ENCODE assay signal across 22 cellular contexts in genomic region chr2:144265654-144266053, GRCh38.
DNase-seq lines count a peak whose midpoint lies in the region; ATAC-seq, FAIRE-seq and TF ChIP-seq lines count a peak whose summit lies in the region.
"Had no signal": no experiment of that assay in that cellular context is flagged by ENCODE, and none has a peak within 500 bp of the region (broad histone marks: within the 10 kb centered on the region; RNA-seq: fewer than 3 reads in every experiment).

No MANE protein-coding gene starts in this region.

- intact Hi-C loops in activated CD4-positive, alpha-beta T cell treated with anti-CD3 and anti-CD28 coated beads for 36 hours (cut with DNase I, micrococcal nuclease), result loop anchor here in 1 of 2 experiments (5.0 kb wide), 1 partner anchor 57 kb away; no protein-coding TSS in a partner anchor
- intact Hi-C loops in adrenal gland (cut with DNase I), result no loop called here

- FAIRE-seq in GM12892 (lab: Jason Lieb, UNC), result peak; percentile 48
- FAIRE-seq: K562, RCC 7860 had no signal

- H4K5ac ChIP-seq in mesendoderm (ENCODE audit: low read length), result no peak overlapping the region

- H2BK120ac ChIP-seq in mesendoderm (ENCODE audit: low read depth, low read length), result no peak overlapping the region

- no peaks in the 10 kb centered on the region for H3K36me3 ChIP-seq in adrenal gland (replicated peaks in 1 of 2)
- no peaks in the 10 kb centered on the region for H3K36me3 ChIP-seq in mesendoderm (ENCODE audit: control insufficient read depth, insufficient read depth, low read length)

- peak overlapping the region; percentile 70 for H2AK5ac ChIP-seq in mesendoderm (ENCODE audit: low read length)

- WGBS in adrenal gland, 4 donors, result 91 to 99% (median 97%) methylated on average over 3 of the region's 3 CpGs
- WGBS in mesendoderm (ENCODE audit: extremely low coverage, insufficient coverage, low lambda C conversion rate), result no CpG with 5 or more reads among the region's 3 CpGs

- H3K36me3 Mint-ChIP-seq in activated CD4-positive, alpha-beta T cell treated with anti-CD3 and anti-CD28 coated beads for 36 hours (ENCODE audit: low read depth), result peaks cover 2% of the 10 kb centered on the region
- H3K36me3 Mint-ChIP-seq: CD14-positive monocyte had no signal

- H3K79me2 ChIP-seq in mesendoderm (ENCODE audit: control insufficient read depth, insufficient read depth, low read length), result no peaks in the 10 kb centered on the region

- ATAC-seq in activated CD4-positive, alpha-beta T cell treated with anti-CD3 and anti-CD28 coated beads for 36 hours, result peak; percentile 28
- no peak for ATAC-seq in GM21423 (IDR thresholded peaks at IDR 0.05; ENCODE audit: unreplicated experiment)
- no peak for ATAC-seq in GM21717 (IDR thresholded peaks at IDR 0.05; ENCODE audit: unreplicated experiment)
- ATAC-seq: K562, Right ventricle myocardium inferior had no signal

- H2BK5ac ChIP-seq in mesendoderm (ENCODE audit: low read length), result no peak overlapping the region

- no peaks in the 10 kb centered on the region for H3K9me3 ChIP-seq in adrenal gland (replicated peaks in 1 of 3)
- H3K9me3 ChIP-seq: Caco-2 had no signal

- peaks cover 3% of the 10 kb centered on the region for H3K79me1 ChIP-seq in mesendoderm (ENCODE audit: low read length)

- H3K4ac ChIP-seq in mesendoderm (ENCODE audit: low read depth, low read length), result no peak overlapping the region

- H3K4me1 ChIP-seq in adrenal gland (replicated peaks in 1 of 2), result peaks cover 14 to 40% of the 10 kb centered on the region in 2 donors
- H3K4me1 ChIP-seq in mesendoderm (ENCODE audit: control insufficient read depth, low read depth, low read length), result no peaks in the 10 kb centered on the region
- H3K4me1 ChIP-seq: Caco-2 had no signal

- H3K27ac ChIP-seq in adrenal gland, result peak overlapping the region in 3 of 5 donors; percentile 8 to 63 (median 21)
- no peak overlapping the region for H3K27ac ChIP-seq in mesendoderm (ENCODE audit: low read depth, low read length)
- H3K27ac ChIP-seq: 22Rv1 had no signal

- TF ChIP-seq POLR2A in GM12892 (IDR thresholded peaks at IDR 0.05; ENCODE audit: low read depth, low read length) (no peak), adrenal gland (IDR thresholded peaks at IDR 0.05) (no peak)

- peak overlapping the region; percentile 39 for H3K27ac Mint-ChIP-seq in activated CD4-positive, alpha-beta T cell treated with anti-CD3 and anti-CD28 coated beads for 36 hours
- H3K27ac Mint-ChIP-seq: CD14-positive monocyte had no signal

- no peaks in the 10 kb centered on the region for H3K27me3 Mint-ChIP-seq in activated CD4-positive, alpha-beta T cell treated with anti-CD3 and anti-CD28 coated beads for 36 hours

- no peak overlapping the region for H3K4me3 ChIP-seq in adrenal gland
- no peak overlapping the region for H3K4me3 ChIP-seq in mesendoderm (ENCODE audit: low read length)
- H3K4me3 ChIP-seq: K562 had no signal

- H3K56ac ChIP-seq in mesendoderm (ENCODE audit: low read length), result no peak overlapping the region

- POLR2A ChIA-PET in activated CD4-positive, alpha-beta T cell treated with anti-CD3 and anti-CD28 coated beads for 36 hours (lab: Charles Lee), result no interaction called here

- no peak overlapping the region for H3K18ac ChIP-seq in mesendoderm (ENCODE audit: low read length)

- no peaks in the 10 kb centered on the region for H3K27me3 ChIP-seq in adrenal gland
- no peaks in the 10 kb centered on the region for H3K27me3 ChIP-seq in mesendoderm (ENCODE audit: insufficient read depth, low read length, poor library complexity)

- H3K4me2 ChIP-seq in mesendoderm (ENCODE audit: low read length), result no peak overlapping the region

- peaks cover 36% of the 10 kb centered on the region for H3K4me1 Mint-ChIP-seq in activated CD4-positive, alpha-beta T cell treated with anti-CD3 and anti-CD28 coated beads for 36 hours

- H3K9me3 Mint-ChIP-seq in activated CD4-positive, alpha-beta T cell treated with anti-CD3 and anti-CD28 coated beads for 36 hours (ENCODE audit: low read depth), result no peaks in the 10 kb centered on the region

- DNase-seq in activated CD4-positive, alpha-beta T cell treated with anti-CD3 and anti-CD28 coated beads for 36 hours, result no peak
- no peak for DNase-seq in activated CD4-positive, alpha-beta T cell treated with anti-CD3 and anti-CD28 coated beads for 4 hours
- DNase-seq in GM12892 (ENCODE audit: insufficient read length), result no peak
- DNase-seq in adrenal gland, result no peak
- DNase-seq in mesendoderm, result no peak
- no peak for DNase-seq in HuH-7.5 (ENCODE audit: low spot score)
- DNase-seq: Caco-2; GDM1; GOT3; MV-4-11; NCI-H1694 treated with DMSO at 0.1 percent for 48 hours; NCI-H2107; NCI-H510A; NCI-H748 treated with DMSO at 0.1 percent for 48 hours; NK-92 treated with Interleukin-12 subunit alpha and Interleukin-12 subunit beta, amount 100 ng/mL, for 24 hours had no signal

- H3K23ac ChIP-seq in mesendoderm (ENCODE audit: low read length), result no peak overlapping the region

- no peak overlapping the region for H2BK15ac ChIP-seq in mesendoderm (replicated peaks; ENCODE audit: low read depth)

- CTCF ChIA-PET in activated CD4-positive, alpha-beta T cell treated with anti-CD3 and anti-CD28 coated beads for 36 hours (lab: Charles Lee), result interaction anchor here (1.7 kb wide), 1 partner anchor 81 kb away, joined by 4 read pairs; no protein-coding TSS in a partner anchor

- no peak overlapping the region for H3K4me3 Mint-ChIP-seq in activated CD4-positive, alpha-beta T cell treated with anti-CD3 and anti-CD28 coated beads for 36 hours
- H3K4me3 Mint-ChIP-seq: CD14-positive monocyte had no signal

- TF ChIP-seq CTCF in adrenal gland (IDR thresholded peaks at IDR 0.05), result no peak

- no peak overlapping the region for H3K9ac ChIP-seq in mesendoderm (ENCODE audit: low read length)

- no peak overlapping the region for H4K8ac ChIP-seq in mesendoderm (ENCODE audit: low read depth, low read length)
